Comparison of ENCODE assay signal across 20 cellular contexts in genomic region chr9:10062629-10063395, GRCh38.
A peak's percentile ranks its signal among the peaks of the same experiment; 100 is the strongest.
DNase-seq lines count a peak whose midpoint lies in the region; ATAC-seq and TF ChIP-seq lines count a peak whose summit lies in the region.
"Had no signal": no experiment of that assay in that cellular context is flagged by ENCODE, and none has a peak within 500 bp of the region (broad histone marks: within the 10 kb centered on the region; RNA-seq: fewer than 3 reads in every experiment).

No MANE protein-coding gene starts in this region.

- no peaks in the 10 kb centered on the region for H4K20me1 ChIP-seq in mammary epithelial cell (ENCODE audit: insufficient read depth, low read length)

- CTCF ChIA-PET in mammary epithelial cell (lab: Charles Lee; ENCODE audit: low non-redundant PET) = interaction anchor here (0.5 kb wide), 1 partner anchor 46 kb away, joined by 3 read pairs; no protein-coding TSS in a partner anchor

- DNase-seq in A172 (ENCODE audit: low spot score) (peak; percentile 58), HT1080 (ENCODE audit: low read depth) (peak; percentile 57), mammary epithelial cell (peak; percentile 53), inferior parietal cortex (ENCODE audit: extremely low spot score) (peak; percentile 27), DMS 273 treated with DMSO at 0.1 percent for 48 hours (lab: John Stamatoyannopoulos, UW) (no peak), NCI-H1694 (lab: John Stamatoyannopoulos, UW) (no peak), AG08395 (ENCODE audit: low spot score) (no peak)
- DNase-seq: activated B cell treated with CpG ODN at 0.5 μM for 24 hours; activated T-cell treated with anti-CD3 and anti-CD28 coated beads, Interleukin-2, amount 50 U/mL, for 72 hours; CD4-positive, alpha-beta memory T cell; DMS79 treated with DMSO at 0.1 percent for 48 hours; GOT3; NCI-H2029; NCI-H524; stimulated activated naive CD4-positive, alpha-beta T cell had no signal

- dilution Hi-C loops in mammary epithelial cell (cut with HindIII; ENCODE audit: low sequenced_read_pairs) = no loop called here

- no peak overlapping the region for H3K4me2 ChIP-seq in mammary epithelial cell (ENCODE audit: insufficient read depth, low read depth, low read length)

- no peak overlapping the region for H3K27ac ChIP-seq in mammary epithelial cell (ENCODE audit: insufficient read depth, low read depth, low read length)
- H3K27ac ChIP-seq: cardiac muscle cell, right atrium auricular region, tibial nerve had no signal

- intact Hi-C loops in mammary epithelial cell (cut with micrococcal nuclease) = no loop called here

- no peak for ATAC-seq in GM18505 (IDR thresholded peaks at IDR 0.05; ENCODE audit: unreplicated experiment)
- ATAC-seq: activated T-cell treated with anti-CD3 and anti-CD28 coated beads, Interleukin-2, amount 50 U/mL, for 72 hours; left lobe of liver had no signal

- peaks cover 22% of the 10 kb centered on the region for H3K4me1 ChIP-seq in mammary epithelial cell (ENCODE audit: insufficient read depth, low read length)
- H3K4me1 ChIP-seq: right atrium auricular region had no signal

- no peak overlapping the region for H2AFZ ChIP-seq in mammary epithelial cell (ENCODE audit: low read depth, low read length)

- BruUV-seq in mammary epithelial cell (replicated peaks; lab: Mats Ljungman, UMichigan) = no TSS peak

- no peak for TF ChIP-seq CTCF in mammary epithelial cell (conservative IDR thresholded peaks at IDR 0.05 in 1 of 2, IDR thresholded peaks at IDR 0.05 in 1 of 2; ENCODE audit: extremely low read depth in 1 of 2, insufficient read depth in 1 of 2, low read depth in 1 of 2, low read length in 2 of 2)

- 94% methylated on average over 3 of the region's 3 CpGs for WGBS in mammary epithelial cell (ENCODE audit: low coverage, missing lambda C conversion rate)

- no peaks in the 10 kb centered on the region for H3K9me3 ChIP-seq in mammary epithelial cell (replicated peaks; ENCODE audit: insufficient read depth, low read length)
- H3K9me3 ChIP-seq: right atrium auricular region, tibial nerve had no signal

- in situ Hi-C loops in mammary epithelial cell (cut with MboI; ENCODE audit: low sequenced_read_pairs in 2 of 2) = loop anchor here in 1 of 2 donors (25.0 kb wide), 1 partner anchor 199 kb away; no protein-coding TSS in a partner anchor

- H3K27me3 ChIP-seq in mammary epithelial cell (ENCODE audit: insufficient read depth, low read length) = no peaks in the 10 kb centered on the region
- H3K27me3 ChIP-seq: cardiac muscle cell, right atrium auricular region, tibial nerve had no signal

- TF ChIP-seq POLR2A in GM18505 (IDR thresholded peaks at IDR 0.05; ENCODE audit: borderline replicate concordance, extremely low read depth, insufficient read depth, insufficient read length) = no peak

- no peaks in the 10 kb centered on the region for H3K36me3 ChIP-seq in mammary epithelial cell (ENCODE audit: insufficient read depth, low read length)
- H3K36me3 ChIP-seq: cardiac muscle cell, right atrium auricular region, tibial nerve had no signal

- no peak overlapping the region for H3K9ac ChIP-seq in mammary epithelial cell (ENCODE audit: insufficient read depth, low read length)

- no peak overlapping the region for H3K4me3 ChIP-seq in mammary epithelial cell (replicated peaks in 1 of 3; ENCODE audit: insufficient read depth in 1 of 3, low read depth in 2 of 3, low read length in 3 of 3)
- H3K4me3 ChIP-seq: cardiac muscle cell, right atrium auricular region, tibial nerve had no signal

- no peaks in the 10 kb centered on the region for H3K79me2 ChIP-seq in mammary epithelial cell (ENCODE audit: insufficient read depth, low read length)

Comparison
In these comparisons a context has a peak if more than half of its experiments do, and no peak if none do; other contexts are left out.
1. DNase-seq: peak in A172 (single experiment), HT1080 (single experiment), mammary epithelial cell (single experiment) and inferior parietal cortex (single experiment); none in DMS 273 treated with DMSO at 0.1 percent for 48 hours (single experiment), NCI-H1694 (single experiment) and AG08395 (single experiment).